1 cellular context compared by ENCODE assay signal in the genomic region with DNA sequence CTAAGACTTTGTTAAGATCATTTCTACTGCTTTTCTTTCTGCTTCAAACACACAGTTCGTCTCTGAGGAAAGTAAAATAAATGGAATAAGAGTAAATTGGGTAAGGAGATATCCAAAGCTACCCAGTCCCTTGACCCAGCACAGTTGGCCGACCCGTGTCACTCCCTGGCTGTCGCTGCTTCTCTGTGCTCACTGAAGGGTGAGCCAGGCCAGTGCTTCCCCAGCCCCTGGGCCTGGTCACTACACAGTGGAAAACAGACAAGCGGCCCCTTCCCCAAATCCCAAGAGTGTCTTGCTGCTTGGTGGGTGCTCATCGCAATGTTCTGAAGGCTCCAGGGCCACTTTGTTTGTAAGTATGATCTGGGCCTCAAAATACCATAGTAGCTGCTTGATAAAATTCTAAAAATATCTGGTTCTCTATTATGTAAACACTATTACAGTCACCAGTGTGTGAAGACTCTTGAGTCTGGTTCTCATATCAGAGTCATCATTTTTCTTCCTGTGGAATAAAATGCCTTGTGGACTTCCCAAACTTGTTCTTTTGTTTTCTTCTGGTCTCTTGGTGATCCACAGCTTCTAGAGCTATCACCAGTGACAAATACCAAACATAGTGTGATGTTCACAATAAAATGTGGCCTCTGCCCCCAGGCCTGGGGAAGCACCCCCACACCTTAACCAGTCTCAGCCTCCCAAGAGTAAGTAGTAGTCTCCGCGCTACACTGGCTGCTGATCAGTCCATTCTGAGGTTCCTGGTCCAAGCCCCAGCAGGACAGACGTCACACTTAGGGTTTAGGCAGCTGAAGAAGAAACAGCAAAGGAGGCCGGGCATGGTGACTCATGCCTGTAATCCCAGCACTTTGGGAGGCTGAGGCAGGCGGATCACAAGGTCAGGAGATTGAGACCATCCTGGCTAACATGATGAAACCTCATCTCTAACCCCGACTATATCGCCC.
TF ChIP-seq lines count a peak whose summit lies in the region.

No MANE protein-coding gene starts in this region.

TF ChIP-seq in IMR-90, 13 proteins besides CTCF, POLR2A, EP300 and RAD21 (continued from another document):
- TF ChIP-seq CEBPB (IDR thresholded peaks at IDR 0.05; ENCODE audit: low read depth, low read length) (no peak), MAFK (IDR thresholded peaks at IDR 0.05; ENCODE audit: low read depth, low read length) (no peak), RFX5 (IDR thresholded peaks at IDR 0.05; ENCODE audit: low read depth, low read length) (no peak), NFE2L2 (IDR thresholded peaks at IDR 0.05; ENCODE audit: low read depth, low read length) (no peak; the same call in 1 of the 2 replicates), BHLHE40 (IDR thresholded peaks at IDR 0.05; ENCODE audit: low read depth, low read length) (no peak), SMC3 (IDR thresholded peaks at IDR 0.05; ENCODE audit: low read depth, low read length) (no peak), RCOR1 (IDR thresholded peaks at IDR 0.05; ENCODE audit: insufficient replicate concordance, low read length) (no peak), MXI1 (IDR thresholded peaks at IDR 0.05; ENCODE audit: borderline replicate concordance, low read depth, low read length) (no peak)
